In the genomic region with DNA sequence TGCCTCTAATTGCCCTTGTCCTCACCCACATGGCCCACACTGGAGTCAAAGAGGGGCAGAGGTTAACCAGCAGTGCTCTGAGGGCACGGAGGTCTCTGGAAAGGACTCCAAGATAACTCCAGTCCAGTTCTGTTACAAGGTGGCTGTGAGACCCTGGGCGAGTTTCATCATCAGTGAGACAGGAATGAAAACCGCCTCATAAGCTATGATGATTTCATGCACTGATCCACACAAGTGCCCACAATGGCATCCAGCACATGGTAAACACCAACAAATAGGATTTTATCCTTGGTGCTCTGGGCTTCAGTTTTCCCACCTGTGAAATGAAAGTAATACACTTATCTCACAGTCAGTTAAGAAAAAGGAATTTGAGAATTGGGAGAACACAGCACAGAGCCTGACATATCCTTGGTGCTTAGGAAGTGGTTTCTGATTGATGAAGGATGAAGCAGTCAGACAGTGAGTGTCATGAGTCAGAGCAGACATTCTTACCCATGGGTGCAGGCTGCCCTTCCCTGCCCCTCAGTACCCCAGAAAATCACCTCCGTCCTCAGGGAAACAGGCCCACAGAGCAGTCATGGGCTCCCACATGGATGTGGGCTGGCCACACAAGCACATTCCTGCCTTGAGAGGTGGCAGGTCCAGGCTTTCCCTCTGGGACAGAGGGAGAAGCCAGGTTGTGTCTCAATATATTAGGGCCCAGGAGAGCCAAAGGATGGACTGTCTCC, we compare ENCODE assay signal across 1 cellular context.
TF ChIP-seq lines count a peak whose summit lies in the region.

No MANE protein-coding gene starts in this region.

TF ChIP-seq in H1, 55 proteins besides CTCF, POLR2A, EP300 and RAD21:
- TF ChIP-seq MAFK (IDR thresholded peaks at IDR 0.05; ENCODE audit: low read depth, low read length) (no peak), SIRT6 (IDR thresholded peaks at IDR 0.05; ENCODE audit: low read length) (no peak), HDAC6 (IDR thresholded peaks at IDR 0.05; ENCODE audit: low read depth, low read length) (no peak), JUN (IDR thresholded peaks at IDR 0.05; ENCODE audit: low read depth, low read length) (no peak), CHD2 (IDR thresholded peaks at IDR 0.05; ENCODE audit: low read length) (no peak), YY1 (IDR thresholded peaks at IDR 0.05; ENCODE audit: low read depth, low read length) (no peak), SIX5 (IDR thresholded peaks at IDR 0.05; ENCODE audit: low read depth, low read length) (no peak), KDM4A (IDR thresholded peaks at IDR 0.05; ENCODE audit: low read depth, low read length, severe bottlenecking) (no peak), CREB1 (IDR thresholded peaks at IDR 0.05) (no peak), KDM5A (IDR thresholded peaks at IDR 0.05; ENCODE audit: low read length) (no peak), POU5F1 (IDR thresholded peaks at IDR 0.05; ENCODE audit: low read depth, low read length) (no peak), RXRA (IDR thresholded peaks at IDR 0.05; ENCODE audit: insufficient read depth, low read depth, low read length) (no peak), SRF (IDR thresholded peaks at IDR 0.05; ENCODE audit: low read depth, low read length) (no peak), HDAC2 (IDR thresholded peaks at IDR 0.05; ENCODE audit: borderline replicate concordance in 1 of 2, low read depth in 2 of 2, low read length in 2 of 2) (no peak), SAP30 (IDR thresholded peaks at IDR 0.05; ENCODE audit: insufficient read depth, insufficient replicate concordance, low read length) (no peak), SP2 (IDR thresholded peaks at IDR 0.05; ENCODE audit: low read length) (no peak), SP1 (IDR thresholded peaks at IDR 0.05; ENCODE audit: low read depth, low read length) (no peak), NRF1 (IDR thresholded peaks at IDR 0.05; ENCODE audit: low read depth, low read length) (no peak), BCL11A (IDR thresholded peaks at IDR 0.05; ENCODE audit: low read depth in 2 of 2, low read length in 2 of 2) (no peak)
